ENCODE assay signal across 8 cellular contexts in the genomic region with DNA sequence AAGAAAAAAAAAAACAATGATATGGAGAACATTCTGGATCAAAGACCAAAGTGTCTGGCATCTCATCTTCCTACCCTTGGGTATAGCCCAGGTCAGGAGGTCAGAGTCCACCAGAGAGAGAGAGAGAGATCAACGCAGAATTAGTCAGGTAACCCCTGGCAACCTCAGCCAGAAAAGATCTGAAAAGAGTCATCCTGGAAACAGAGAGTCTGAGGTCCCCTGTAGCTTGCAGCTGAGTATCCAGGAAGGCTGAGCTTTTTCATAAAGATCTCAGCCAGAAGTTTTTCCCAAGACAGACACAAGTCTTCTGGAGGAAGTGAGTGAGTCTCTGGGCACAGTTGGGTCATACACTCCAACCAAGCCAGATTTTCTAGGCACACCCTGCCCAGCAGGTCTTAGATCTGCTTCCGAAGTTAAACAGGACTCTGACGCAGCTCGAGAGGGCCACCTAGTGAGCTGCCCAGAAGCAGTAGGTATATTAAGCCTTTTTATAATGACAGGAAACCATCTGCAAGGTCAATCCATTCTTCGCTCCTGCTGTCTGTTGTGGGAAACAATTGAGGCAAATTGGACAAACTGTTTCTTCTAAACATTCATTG. TPM values are rescaled to one million over a fixed set of nuclear protein-coding genes. Genes with fewer than 3 reads are reported as not detected.
DNase-seq lines count a peak whose midpoint lies in the region; ATAC-seq and TF ChIP-seq lines count a peak whose summit lies in the region.

No MANE protein-coding gene starts in this region.

- H3K27me3 Mint-ChIP-seq in activated CD4-positive, alpha-beta T cell treated with anti-CD3 and anti-CD28 coated beads, Interleukin-2, amount 10 ng/mL, durations not matched to agents 7 days and 5 days = peaks cover 7% of the 10 kb centered on the region
- peaks cover 4% of the 10 kb centered on the region for H3K27me3 Mint-ChIP-seq in nephron progenitor cell (ENCODE audit: low read depth, poor library complexity)

- H3K9me3 Mint-ChIP-seq in activated CD4-positive, alpha-beta T cell treated with anti-CD3 and anti-CD28 coated beads, Interleukin-2, amount 10 ng/mL, durations not matched to agents 7 days and 5 days = no peaks in the 10 kb centered on the region
- H3K9me3 Mint-ChIP-seq in nephron progenitor cell = no peaks in the 10 kb centered on the region

- no peaks in the 10 kb centered on the region for H3K27me3 ChIP-seq in fibroblast of lung (ENCODE audit: control insufficient read depth, insufficient read depth, low read length)

- no peaks in the 10 kb centered on the region for H3K4me1 ChIP-seq in fibroblast of lung (ENCODE audit: control insufficient read depth, extremely low read depth, insufficient read depth, low read length)

- no peaks in the 10 kb centered on the region for H3K4me1 Mint-ChIP-seq in activated CD4-positive, alpha-beta T cell treated with anti-CD3 and anti-CD28 coated beads, Interleukin-2, amount 10 ng/mL, durations not matched to agents 7 days and 5 days
- peaks cover 6% of the 10 kb centered on the region for H3K4me1 Mint-ChIP-seq in nephron progenitor cell

- CTCF ChIA-PET in GM10248 (lab: Yijun Ruan, JAX) = interaction anchor here (0.7 to 2.2 kb wide), 8 partner anchors 18 to 218 kb away, joined by 3 to 16 read pairs (median 4); partner anchors contain the start of gene BMX
- CTCF ChIA-PET in activated CD4-positive, alpha-beta T cell treated with anti-CD3 and anti-CD28 coated beads, Interleukin-2, amount 10 ng/mL, durations not matched to agents 7 days and 5 days (lab: Charles Lee) = interaction anchor here (0.7 kb wide), 2 partner anchors 97 to 1158 kb away, joined by 3 read pairs; no protein-coding TSS in a partner anchor

- H3K36me3 ChIP-seq in fibroblast of lung (ENCODE audit: control insufficient read depth, insufficient read depth, low read length) = no peaks in the 10 kb centered on the region

- no peak overlapping the region for H3K27ac ChIP-seq in fibroblast of lung (ENCODE audit: insufficient read depth, low read length)

- H3K9ac ChIP-seq in fibroblast of lung (ENCODE audit: insufficient read depth, low read length) = no peak overlapping the region

- H3K27ac Mint-ChIP-seq in activated CD4-positive, alpha-beta T cell treated with anti-CD3 and anti-CD28 coated beads, Interleukin-2, amount 10 ng/mL, durations not matched to agents 7 days and 5 days = no peak overlapping the region
- H3K27ac Mint-ChIP-seq in nephron progenitor cell = no peak overlapping the region

- DNase-seq in GM10248 (ENCODE audit: extremely low spot score) (peak; percentile 24), NCI-H2227 (lab: John Stamatoyannopoulos, UW; ENCODE audit: unreplicated experiment) (peak; percentile 59), fibroblast of lung (ENCODE audit: low read depth in 2 of 2) (peak; percentile 49 to 67), nephron progenitor cell (peak; percentile 56), kidney glomerular epithelial cell (lab: John Stamatoyannopoulos, UW) (no peak), OCI-M2 (lab: John Stamatoyannopoulos, UW; ENCODE audit: unreplicated experiment) (no peak)
- peak; percentile 12 for DNase-seq in activated CD4-positive, alpha-beta T cell treated with anti-CD3 and anti-CD28 coated beads, Interleukin-2, amount 10 ng/mL, durations not matched to agents 7 days and 5 days

- peak; percentile 51 for ATAC-seq in HG02678 (IDR thresholded peaks at IDR 0.05; ENCODE audit: unreplicated experiment)

- no peak overlapping the region for H3K4me3 ChIP-seq in fibroblast of lung (replicated peaks in 1 of 4; ENCODE audit: control extremely low read depth in 1 of 4, insufficient read depth in 1 of 4, low read depth in 3 of 4, low read length in 4 of 4)

- no peaks in the 10 kb centered on the region for H4K20me1 ChIP-seq in fibroblast of lung (ENCODE audit: control insufficient read depth, extremely low read depth, insufficient read depth, low read length)

- no peak overlapping the region for H3K4me3 Mint-ChIP-seq in activated CD4-positive, alpha-beta T cell treated with anti-CD3 and anti-CD28 coated beads, Interleukin-2, amount 10 ng/mL, durations not matched to agents 7 days and 5 days
- H3K4me3 Mint-ChIP-seq in nephron progenitor cell = no peak overlapping the region

- no peaks in the 10 kb centered on the region for H3K9me3 ChIP-seq in fibroblast of lung (ENCODE audit: control insufficient read depth, insufficient read depth, low read depth, low read length)

- H3K4me2 ChIP-seq in fibroblast of lung (ENCODE audit: extremely low read depth, insufficient read depth, low read length) = no peak overlapping the region

- H3K79me2 ChIP-seq in fibroblast of lung (ENCODE audit: control insufficient read depth, insufficient read depth, low read length) = no peaks in the 10 kb centered on the region

- POLR2A ChIA-PET in GM10248 (lab: Yijun Ruan, JAX) = no interaction called here
- POLR2A ChIA-PET in activated CD4-positive, alpha-beta T cell treated with anti-CD3 and anti-CD28 coated beads, Interleukin-2, amount 10 ng/mL, durations not matched to agents 7 days and 5 days (lab: Charles Lee) = interaction anchor here (0.7 kb wide), 1 partner anchor 581 kb away, joined by 3 read pairs; no protein-coding TSS in a partner anchor

- H2AFZ ChIP-seq in fibroblast of lung (ENCODE audit: low read length) = no peak overlapping the region

- TF ChIP-seq CTCF in GM10248 (IDR thresholded peaks at IDR 0.05; ENCODE audit: control extremely low read depth, extremely low read depth, low read depth, missing control alignments) (peak; percentile 45), fibroblast of lung (conservative IDR thresholded peaks at IDR 0.05 in 1 of 2, IDR thresholded peaks at IDR 0.05 in 1 of 2; ENCODE audit: low read depth in 1 of 2, low read length in 2 of 2) (peak; percentile 54 to 59), nephron progenitor cell (IDR thresholded peaks at IDR 0.05) (peak; percentile 60)

- no peaks in the 10 kb centered on the region for H3K36me3 Mint-ChIP-seq in activated CD4-positive, alpha-beta T cell treated with anti-CD3 and anti-CD28 coated beads, Interleukin-2, amount 10 ng/mL, durations not matched to agents 7 days and 5 days (ENCODE audit: low read depth)
- H3K36me3 Mint-ChIP-seq in nephron progenitor cell (ENCODE audit: low read depth) = no peaks in the 10 kb centered on the region

RNA-seq across cellular contexts. Expression of gene ACE2, which starts 35.7 kb away (rescaled TPM):
- total RNA-seq in activated CD4-positive, alpha-beta T cell treated with anti-CD3 and anti-CD28 coated beads, Interleukin-2, amount 10 ng/mL, durations not matched to agents 7 days and 5 days = not detected
- not detected in 2 replicates for total RNA-seq in fibroblast of lung
- polyA plus RNA-seq in fibroblast of lung = not detected in 2 replicates
- polyA plus RNA-seq in fibroblast of lung (2012) = not detected in 2 replicates
- polyA minus RNA-seq in fibroblast of lung (ENCODE audit: low replicate concordance) = not detected in 2 replicates

Comparison
In these comparisons a context has a peak if more than half of its experiments do, and no peak if none do; other contexts are left out.
1. DNase-seq: peak in GM10248 (single experiment), NCI-H2227 (single experiment), activated CD4-positive, alpha-beta T cell treated with anti-CD3 and anti-CD28 coated beads, Interleukin-2, amount 10 ng/mL, durations not matched to agents 7 days and 5 days (single experiment), fibroblast of lung (2 of 2) and nephron progenitor cell (single experiment); none in kidney glomerular epithelial cell (single experiment) and OCI-M2 (single experiment).
2. Peak in every context shown above with its lines, with median percentiles within 50 percentile points of each other: CTCF ChIP-seq.